ENCODE assay signal across 12 cellular contexts in the genomic region with DNA sequence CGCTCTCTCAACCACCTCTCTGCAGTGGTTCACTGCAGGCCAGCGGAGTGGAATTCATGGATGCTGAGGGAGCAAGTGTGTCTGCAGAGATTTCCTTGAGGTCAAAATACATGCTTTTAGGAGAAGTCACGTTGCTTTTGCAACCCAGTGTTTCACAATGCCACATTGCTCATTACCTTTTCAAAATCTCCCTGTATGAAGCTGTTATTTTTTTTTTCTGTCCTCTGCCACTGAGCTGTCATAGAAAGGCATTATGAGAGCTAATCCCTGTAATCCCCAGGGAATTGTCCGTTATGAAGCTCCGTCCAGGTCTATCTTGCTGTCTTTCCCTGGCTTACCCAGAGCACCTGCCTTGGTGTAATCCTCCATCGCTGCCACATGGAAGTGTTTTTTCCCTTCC.
A peak's percentile ranks its signal among the peaks of the same experiment; 100 is the strongest.
DNase-seq lines count a peak whose midpoint lies in the region; ATAC-seq, FAIRE-seq and TF ChIP-seq lines count a peak whose summit lies in the region.
"Had no signal": no experiment of that assay in that cellular context is flagged by ENCODE, and none has a peak within 500 bp of the region (broad histone marks: within the 10 kb centered on the region; RNA-seq: fewer than 3 reads in every experiment).

No MANE protein-coding gene starts in this region.

- TF ChIP-seq RAD21 in K562 (CRISPR knock-in tag; conservative IDR thresholded peaks at IDR 0.05 in 1 of 2, IDR thresholded peaks at IDR 0.05 in 1 of 2): no peak

- H2AFZ ChIP-seq in K562 (ENCODE audit: low read depth, low read length): no peak overlapping the region

- H3K79me2 ChIP-seq in K562 (ENCODE audit: control insufficient read depth, insufficient read depth, low read length): no peaks in the 10 kb centered on the region

- 0 out of 2 replicates have a peak, but pooled peaks cover 3% of the 10 kb centered on the region for H4K20me1 ChIP-seq in K562 (replicated peaks; ENCODE audit: control insufficient read depth, insufficient read depth, low read length)

- TF ChIP-seq CTCF in K562 (IDR thresholded peaks at IDR 0.05 in 2 of 3, conservative IDR thresholded peaks at IDR 0.05 in 1 of 3; ENCODE audit: insufficient read depth in 2 of 3, low read depth in 1 of 3, low read length in 3 of 3): no peak

- CTCF ChIA-PET in K562 (lab: Yijun Ruan, JAX; ENCODE audit: low intra/inter-chr PET ratio): no interaction called here

- no peaks in the 10 kb centered on the region for H3K9me3 ChIP-seq in K562 (replicated peaks; ENCODE audit: control insufficient read depth, insufficient read depth, low read depth, low read length)

- no peak for TF ChIP-seq POLR2A in K562 (conservative IDR thresholded peaks at IDR 0.05)

- POLR2A ChIA-PET in K562 (lab: Yijun Ruan, JAX): interaction anchor here (0.6 kb wide), 2 partner anchors 35 to 95 kb away, joined by 4 read pairs; no protein-coding TSS in a partner anchor

- no peaks in the 10 kb centered on the region for H3K36me3 ChIP-seq in K562 (ENCODE audit: control insufficient read depth, insufficient read depth, low read length)

- intact Hi-C loops in K562 (cut with micrococcal nuclease): no loop called here

- TF ChIP-seq EP300 in K562 (IDR thresholded peaks at IDR 0.05; ENCODE audit: low read length): no peak

- DNase-seq in AG08396 (ENCODE audit: low spot score): peak; percentile 63
- DNase-seq in HT1080 (ENCODE audit: low read depth): peak; percentile 74
- no peak for DNase-seq in K562 (ENCODE audit: extremely low read depth in 1 of 4, low spot score in 3 of 4)
- DNase-seq in kidney tubule cell (ENCODE audit: low spot score): peak; percentile 57
- no peak for DNase-seq in NCI-H748 (lab: John Stamatoyannopoulos, UW; ENCODE audit: unreplicated experiment)
- DNase-seq in activated naive CD4-positive, alpha-beta T cell treated with anti-CD3 and anti-CD28 coated beads, Interleukin-2, amount 50 U/mL, for 16 hours: no peak
- no peak for DNase-seq in stimulated activated naive CD4-positive, alpha-beta T cell treated with Interleukin-2 at 50 U/mL for 16 hours (lab: John Stamatoyannopoulos, UW)
- DNase-seq: NCI-H187; Right ventricle myocardium superior; small intestine; stimulated activated CD8-positive, alpha-beta memory T cell treated with anti-CD3 and anti-CD28 coated beads, Interleukin-4, amount 100 ng/mL, for 48 hours had no signal

- no peak overlapping the region for H3K4me3 ChIP-seq in K562

- H3K4me2 ChIP-seq in K562 (ENCODE audit: insufficient read depth, low read length): no peak overlapping the region

- H3K9me1 ChIP-seq in K562 (ENCODE audit: control insufficient read depth, insufficient read depth, low read length): no peaks in the 10 kb centered on the region

- ATAC-seq in K562: no peak
- no peak for ATAC-seq in HG02763 (IDR thresholded peaks at IDR 0.05; ENCODE audit: unreplicated experiment)

- peak; percentile 15 for FAIRE-seq in K562 (lab: Jason Lieb, UNC)
- FAIRE-seq: small intestine had no signal

- BruUV-seq in K562 (replicated peaks; lab: Mats Ljungman, UMichigan): no TSS peak

- in situ Hi-C loops in K562 (cut with MboI): no loop called here

- no peak overlapping the region for H3K27ac ChIP-seq in K562 (ENCODE audit: extremely low read depth, low read depth, low read length)

- H3K4me1 ChIP-seq in K562 (replicated peaks in 1 of 2; ENCODE audit: control insufficient read depth in 2 of 2, insufficient read depth in 2 of 2, low read length in 2 of 2): 0 out of 5 replicates have a peak, but pooled peaks cover 0 to 3% of the 10 kb centered on the region in 2 experiments

- 7% methylated on average over 6 of the region's 6 CpGs for WGBS in K562 (ENCODE audit: insufficient coverage, low coverage, missing lambda C conversion rate)

- H3K27me3 ChIP-seq in K562 (ENCODE audit: control insufficient read depth in 2 of 2, insufficient read depth in 2 of 2, low read length in 2 of 2): peaks cover 33 to 68% of the 10 kb centered on the region in 2 experiments

- H3K9ac ChIP-seq in K562 (ENCODE audit: insufficient read depth in 1 of 2, low read depth in 2 of 2, low read length in 2 of 2): no peak overlapping the region

TF ChIP-seq in K562, 482 proteins besides CTCF, POLR2A, EP300 and RAD21:
- TF ChIP-seq, protein P1, sequence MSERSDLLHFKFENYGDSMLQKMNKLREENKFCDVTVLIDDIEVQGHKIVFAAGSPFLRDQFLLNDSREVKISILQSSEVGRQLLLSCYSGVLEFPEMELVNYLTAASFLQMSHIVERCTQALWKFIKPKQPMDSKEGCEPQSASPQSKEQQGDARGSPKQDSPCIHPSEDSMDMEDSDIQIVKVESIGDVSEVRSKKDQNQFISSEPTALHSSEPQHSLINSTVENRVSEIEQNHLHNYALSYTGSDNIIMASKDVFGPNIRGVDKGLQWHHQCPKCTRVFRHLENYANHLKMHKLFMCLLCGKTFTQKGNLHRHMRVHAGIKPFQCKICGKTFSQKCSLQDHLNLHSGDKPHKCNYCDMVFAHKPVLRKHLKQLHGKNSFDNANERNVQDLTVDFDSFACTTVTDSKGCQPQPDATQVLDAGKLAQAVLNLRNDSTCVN (CRISPR knock-in tag; IDR thresholded peaks at IDR 0.05): no peak
- no peak for TF ChIP-seq SMAD3 (CRISPR knock-in tag; conservative IDR thresholded peaks at IDR 0.05)

Comparison
In these comparisons a context has a peak if more than half of its experiments do, and no peak if none do; other contexts are left out.
1. DNase-seq: peak in AG08396 (single experiment), HT1080 (single experiment) and kidney tubule cell (single experiment); none in K562 (0 of 4), NCI-H748 (single experiment), activated naive CD4-positive, alpha-beta T cell treated with anti-CD3 and anti-CD28 coated beads, Interleukin-2, amount 50 U/mL, for 16 hours (single experiment) and stimulated activated naive CD4-positive, alpha-beta T cell treated with Interleukin-2 at 50 U/mL for 16 hours (single experiment).